ENCODE assay signal across 8 cellular contexts in the genomic region with DNA sequence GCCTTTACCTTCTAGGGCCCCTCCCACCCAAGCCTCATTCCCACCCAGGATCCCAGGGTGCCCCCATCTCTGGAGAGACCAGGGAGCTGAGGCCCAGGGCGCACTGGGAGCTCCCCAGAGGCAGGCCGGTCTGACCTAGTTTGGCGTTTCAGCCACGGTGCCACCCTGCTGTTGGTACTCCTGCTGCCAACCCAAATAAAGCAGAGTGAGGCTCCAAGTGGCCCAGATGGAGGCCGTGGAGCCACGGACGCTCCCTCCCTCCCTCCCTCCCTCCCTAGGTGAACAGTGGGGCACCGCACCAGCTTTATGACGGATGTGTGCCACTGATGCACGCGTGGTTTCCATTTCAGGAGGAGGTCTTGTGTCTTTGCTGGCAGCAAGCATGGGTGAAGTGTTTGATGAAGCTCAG. TPM values are rescaled to one million over a fixed set of nuclear protein-coding genes. Genes with fewer than 3 reads are reported as not detected.
DNase-seq lines count a peak whose midpoint lies in the region; ATAC-seq, FAIRE-seq and TF ChIP-seq lines count a peak whose summit lies in the region.

No MANE protein-coding gene starts in this region.

- H3K4me2 ChIP-seq in GM12878 (ENCODE audit: control insufficient read depth, insufficient read depth): peak overlapping the region; percentile 92

- peak; percentile 78 for DNase-seq in activated CD4-positive, alpha-beta T cell treated with anti-CD3 and anti-CD28 coated beads for 36 hours
- no peak for DNase-seq in activated CD4-positive, alpha-beta T cell treated with anti-CD3 and anti-CD28 coated beads for 1 hour
- DNase-seq in GM12878 (ENCODE audit: low read depth, low spot score): no peak
- peak in 2 of 3 donors; percentile 51 to 58 for DNase-seq in mucosa of descending colon
- no peak for DNase-seq in type B pancreatic cell (ENCODE audit: extremely low spot score, unreplicated experiment)
- no peak for DNase-seq in NCI-H1930 (lab: John Stamatoyannopoulos, UW)

- H3K27ac ChIP-seq in GM12878 (ENCODE audit: control insufficient read depth, insufficient read depth): no peak overlapping the region

- RAD21 ChIA-PET in GM12878 (lab: Charles Lee; ENCODE audit: unreplicated experiment): interaction anchor here (0.7 to 6.1 kb wide), 13 partner anchors 12 to 100 kb away, joined by 3 to 91 read pairs (median 16); no protein-coding TSS in a partner anchor

- 26% methylated on average over 9 of the region's 11 CpGs for WGBS in GM12878 (ENCODE audit: insufficient coverage, insufficient replicate concordance, low lambda C conversion rate, missing lambda C conversion rate)

- CTCF ChIA-PET in activated CD4-positive, alpha-beta T cell treated with anti-CD3 and anti-CD28 coated beads for 36 hours (lab: Charles Lee): interaction anchor here (0.6 to 1.7 kb wide), 5 partner anchors 12 to 115 kb away, joined by 3 to 9 read pairs (median 4); no protein-coding TSS in a partner anchor
- CTCF ChIA-PET in GM12878 (lab: Yijun Ruan, JAX): interaction anchor here (0.9 to 4.5 kb wide), 11 partner anchors 10 to 97 kb away, joined by 3 to 27 read pairs (median 5); no protein-coding TSS in a partner anchor

- H4K20me1 ChIP-seq in GM12878 (ENCODE audit: control insufficient read depth, insufficient read depth): peaks cover 2% of the 10 kb centered on the region; the same call in 1 of the 2 replicates

- in situ Hi-C loops in GM12878 (cut with MboI): no loop called here

- no peaks in the 10 kb centered on the region for H3K27me3 Mint-ChIP-seq in activated CD4-positive, alpha-beta T cell treated with anti-CD3 and anti-CD28 coated beads for 36 hours
- H3K27me3 Mint-ChIP-seq in type B pancreatic cell: no peaks in the 10 kb centered on the region

- H3K27ac Mint-ChIP-seq in activated CD4-positive, alpha-beta T cell treated with anti-CD3 and anti-CD28 coated beads for 36 hours: peak overlapping the region; percentile 91
- no peak overlapping the region for H3K27ac Mint-ChIP-seq in type B pancreatic cell

- peaks cover 64% of the 10 kb centered on the region for H3K4me1 Mint-ChIP-seq in activated CD4-positive, alpha-beta T cell treated with anti-CD3 and anti-CD28 coated beads for 36 hours
- peaks cover 31% of the 10 kb centered on the region for H3K4me1 Mint-ChIP-seq in type B pancreatic cell (ENCODE audit: unreplicated experiment)

- H3K4me3 ChIP-seq in GM12878 (peak overlapping the region; percentile 78), mucosa of descending colon (no peak overlapping the region)

- TF ChIP-seq POLR2A in GM12878 (IDR thresholded peaks at IDR 0.05; ENCODE audit: low read depth, low read length): no peak

- FAIRE-seq in GM12878 (lab: Jason Lieb, UNC): peak; percentile 44

- peaks cover 4% of the 10 kb centered on the region for H3K36me3 Mint-ChIP-seq in activated CD4-positive, alpha-beta T cell treated with anti-CD3 and anti-CD28 coated beads for 36 hours (ENCODE audit: low read depth)
- H3K36me3 Mint-ChIP-seq in type B pancreatic cell: no peaks in the 10 kb centered on the region

- ATAC-seq in activated CD4-positive, alpha-beta T cell treated with anti-CD3 and anti-CD28 coated beads for 36 hours: peak; percentile 6
- ATAC-seq in GM12878 (peak; percentile 3), mucosa of descending colon (no peak), GM19395 (IDR thresholded peaks at IDR 0.05; ENCODE audit: unreplicated experiment) (no peak), GM19397 (IDR thresholded peaks at IDR 0.05; ENCODE audit: unreplicated experiment) (no peak)

- peak overlapping the region; percentile 87 for H3K4me3 Mint-ChIP-seq in activated CD4-positive, alpha-beta T cell treated with anti-CD3 and anti-CD28 coated beads for 36 hours
- H3K4me3 Mint-ChIP-seq in type B pancreatic cell: peak overlapping the region; percentile 90

- H3K79me2 ChIP-seq in GM12878 (ENCODE audit: control insufficient read depth, insufficient read depth, low read length): peaks cover 21% of the 10 kb centered on the region

- H3K9me3 Mint-ChIP-seq in activated CD4-positive, alpha-beta T cell treated with anti-CD3 and anti-CD28 coated beads for 36 hours (ENCODE audit: low read depth): no peaks in the 10 kb centered on the region
- no peaks in the 10 kb centered on the region for H3K9me3 Mint-ChIP-seq in type B pancreatic cell

- SMC1A ChIA-PET in GM12878 (lab: Charles Lee; ENCODE audit: uncharacterized antibody, unreplicated experiment): interaction anchor here (1.2 to 5.5 kb wide), 14 partner anchors 9 to 85 kb away, joined by 3 to 61 read pairs (median 6); no protein-coding TSS in a partner anchor

- POLR2A ChIA-PET in activated CD4-positive, alpha-beta T cell treated with anti-CD3 and anti-CD28 coated beads for 36 hours (lab: Charles Lee): interaction anchor here (1.4 kb wide), 1 partner anchor 32 kb away, joined by 10 read pairs; no protein-coding TSS in a partner anchor
- POLR2A ChIA-PET in GM12878 (lab: Charles Lee): interaction anchor here (0.5 to 4.6 kb wide), 11 partner anchors 10 to 639 kb away, joined by 3 to 29 read pairs (median 5); a partner anchor contains a TSS

- TF ChIP-seq CTCF in GM12878 (IDR thresholded peaks at IDR 0.05 in 2 of 3, conservative IDR thresholded peaks at IDR 0.05 in 1 of 3; ENCODE audit: control insufficient read depth in 2 of 3, extremely low read depth in 1 of 3, insufficient read depth in 1 of 3, low read depth in 3 of 3, low read length in 3 of 3) (no peak), mucosa of descending colon (IDR thresholded peaks at IDR 0.05) (no peak), type B pancreatic cell (conservative IDR thresholded peaks at IDR 0.05) (no peak)

- peak overlapping the region; percentile 70; the same call in 1 of the 2 replicates for H3K9ac ChIP-seq in GM12878 (ENCODE audit: control insufficient read depth, insufficient read depth, low read length)

- no peaks in the 10 kb centered on the region for H3K27me3 ChIP-seq in GM12878 (replicated peaks in 1 of 2; ENCODE audit: control insufficient read depth in 2 of 2, insufficient read depth in 2 of 2, low read length in 1 of 2)

- H3K4me1 ChIP-seq in GM12878 (ENCODE audit: control insufficient read depth, insufficient read depth, low read length): peaks cover 33% of the 10 kb centered on the region
- peaks cover 31% of the 10 kb centered on the region for H3K4me1 ChIP-seq in mucosa of descending colon (ENCODE audit: low read depth)

- no peak overlapping the region for H2AFZ ChIP-seq in GM12878 (ENCODE audit: control insufficient read depth, low read depth, low read length)

- no peak for TF ChIP-seq EP300 in GM12878 (IDR thresholded peaks at IDR 0.05; ENCODE audit: borderline replicate concordance in 1 of 2, control insufficient read depth in 1 of 2, low read depth in 2 of 2, low read length in 2 of 2)

- H3K9me3 ChIP-seq in GM12878 (replicated peaks; ENCODE audit: control insufficient read depth, insufficient read depth, low read length): no peaks in the 10 kb centered on the region
- no peaks in the 10 kb centered on the region for H3K9me3 ChIP-seq in mucosa of descending colon

- TF ChIP-seq RAD21 in GM12878 (IDR thresholded peaks at IDR 0.05; ENCODE audit: insufficient read depth, low read depth, low read length): no peak

- intact Hi-C loops in activated CD4-positive, alpha-beta T cell treated with anti-CD3 and anti-CD28 coated beads for 36 hours (cut with DNase I, micrococcal nuclease): loop anchor here (5.0 kb wide), 2 partner anchors 98 to 838 kb away; a partner anchor contains a TSS
- intact Hi-C loops in GM12878 (cut with micrococcal nuclease; ENCODE audit: unreplicated experiment): loop anchor here (5.0 kb wide), 2 partner anchors 98 to 217 kb away; no protein-coding TSS in a partner anchor
- intact Hi-C loops in mucosa of descending colon (cut with DNase I, micrococcal nuclease): loop anchor here in 1 of 2 donors (10.0 kb wide), 3 partner anchors 55 to 155 kb away; no protein-coding TSS in a partner anchor

- BruUV-seq in GM12878 (replicated peaks; lab: Mats Ljungman, UMichigan): no TSS peak

- H3K36me3 ChIP-seq in GM12878 (ENCODE audit: control insufficient read depth in 2 of 2, insufficient read depth in 2 of 2, low read length in 1 of 2) (no peaks in the 10 kb centered on the region), mucosa of descending colon (ENCODE audit: low read depth) (no peaks in the 10 kb centered on the region)

TF ChIP-seq in GM12878, 131 proteins besides CTCF, POLR2A, EP300 and RAD21:
- TF ChIP-seq MXI1 (IDR thresholded peaks at IDR 0.05; ENCODE audit: low read depth, low read length) (peak; percentile 39; the same call in 1 of the 2 replicates), RUNX3 (IDR thresholded peaks at IDR 0.05; ENCODE audit: low read length) (no peak), BHLHE40 (IDR thresholded peaks at IDR 0.05; ENCODE audit: borderline replicate concordance in 1 of 2, low read depth in 2 of 2, low read length in 1 of 2) (0 out of 4 replicates have a peak, but pooled peaks of 1 of the 2 experiments have one; percentile 25)
TF ChIP-seq in GM12878: peak in this region for 2.

RNA-seq across cellular contexts. Expression of a gene that starts 1.8 kb away (rescaled TPM):
- total RNA-seq in activated CD4-positive, alpha-beta T cell treated with anti-CD3 and anti-CD28 coated beads for 36 hours: 1 to 10 TPM; 8.1 to 9.3 TPM
- total RNA-seq in GM12878 (2013; cell fraction: nucleolus; rRNA removed): 48.1 and 49.5 TPM in 2 replicates
- total RNA-seq in GM12878 (2014; rRNA removed): 9.3 and 12.8 TPM in 2 replicates
- total RNA-seq in GM12878 (2014; rRNA removed; fragmentation: Illumina TruSeq; extraction: Trizol): 7.8 and 8.8 TPM in 2 replicates
- total RNA-seq in GM12878 (2021): 13.3 and 15.0 TPM in 2 replicates
- polyA plus RNA-seq in GM12878 (2011; ENCODE audit: low read depth): 2.9 TPM
- polyA plus RNA-seq in GM12878 (2011; rRNA removed): 12.3 and 14.7 TPM in 2 replicates
- polyA plus RNA-seq in GM12878 (2011; cell fraction: cytosol; rRNA removed): 11.5 and 13.5 TPM in 2 replicates
- 22.4 and 29.0 TPM in 2 replicates for polyA plus RNA-seq in GM12878 (2011; cell fraction: nucleus; rRNA removed)
- polyA plus RNA-seq in GM12878 (2012): 3.6 and 5.4 TPM in 2 replicates
- 4.8 and 4.9 TPM in 2 replicates for polyA plus RNA-seq in GM12878 (2014; fragmentation: Illumina TruSeq; extraction: Trizol)
- polyA plus RNA-seq in GM12878 (2014; fragmentation: Nextera tagmentation; extraction: Ambion mirVana): 1 to 10 TPM in 1 of 2 experiments, under 1 TPM in 1; 0.52 to 1.7 TPM
- 8.0 and 9.0 TPM in 2 replicates for polyA plus RNA-seq in GM12878 (2014; rRNA removed)
- under 1 TPM; 0.69 to 0.74 TPM for polyA plus RNA-seq in GM12878 (2016; fragmentation: Nextera tagmentation; extraction: Ambion mirVana)
- 18.4 and 20.3 TPM in 2 replicates for polyA minus RNA-seq in GM12878 (2011; rRNA and poly(A)+ RNA removed)
- polyA minus RNA-seq in GM12878 (2011; cell fraction: cytosol; rRNA and poly(A)+ RNA removed): 8.1 and 10.2 TPM in 2 replicates
- polyA minus RNA-seq in GM12878 (2011; cell fraction: nucleus; rRNA and poly(A)+ RNA removed): 27.4 and 28.0 TPM in 2 replicates
- total RNA-seq in mucosa of descending colon: 10 to 100 TPM; 31.7 to 92.8 (median 32.0) TPM
- 26.2 and 26.6 TPM in 2 replicates for total RNA-seq in type B pancreatic cell (ENCODE audit: low replicate concordance)

Comparison
In these comparisons a context has a peak if more than half of its experiments do, and no peak if none do; other contexts are left out.
1. DNase-seq: peak in activated CD4-positive, alpha-beta T cell treated with anti-CD3 and anti-CD28 coated beads for 36 hours (single experiment) and mucosa of descending colon (2 of 3); none in activated CD4-positive, alpha-beta T cell treated with anti-CD3 and anti-CD28 coated beads for 1 hour (single experiment), GM12878 (single experiment), type B pancreatic cell (single experiment) and NCI-H1930 (0 of 2).
2. ATAC-seq: peak in activated CD4-positive, alpha-beta T cell treated with anti-CD3 and anti-CD28 coated beads for 36 hours (single experiment) and GM12878 (single experiment); none in mucosa of descending colon (single experiment), GM19395 (single experiment) and GM19397 (single experiment).